ENCODE assay signal across 15 cellular contexts in the genomic region with DNA sequence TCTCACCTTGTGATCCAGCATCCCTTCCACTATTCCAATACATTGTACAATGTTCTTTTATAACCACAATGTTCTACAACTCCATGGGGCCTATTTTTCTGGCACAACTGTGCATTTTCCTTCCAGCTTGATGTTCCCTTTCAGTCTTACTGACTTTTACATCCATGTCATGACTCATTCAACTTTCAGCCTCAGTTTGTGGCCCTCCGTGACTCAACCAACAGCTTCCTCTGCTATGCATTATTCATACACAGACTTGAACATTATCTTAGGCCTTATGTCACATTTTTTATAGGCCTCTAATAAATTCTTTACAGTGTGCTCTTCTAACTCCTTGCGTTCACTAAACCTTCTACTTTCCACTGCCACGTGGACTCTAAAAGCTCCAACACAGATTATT.
DNase-seq lines count a peak whose midpoint lies in the region; ATAC-seq, FAIRE-seq and TF ChIP-seq lines count a peak whose summit lies in the region.
"Had no signal": no experiment of that assay in that cellular context is flagged by ENCODE, and none has a peak within 500 bp of the region (broad histone marks: within the 10 kb centered on the region; RNA-seq: fewer than 3 reads in every experiment).

No MANE protein-coding gene starts in this region.

- no peaks in the 10 kb centered on the region for H3K4me1 Mint-ChIP-seq in mesothelial cell of epicardium
- H3K4me1 Mint-ChIP-seq: nephron had no signal

- no peak for TF ChIP-seq CTCF in mesothelial cell of epicardium (IDR thresholded peaks at IDR 0.05; ENCODE audit: unreplicated experiment)

- H3K27ac Mint-ChIP-seq in mesothelial cell of epicardium = no peak overlapping the region
- H3K27ac Mint-ChIP-seq: nephron had no signal

- DNase-seq in H54 (ENCODE audit: insufficient read length, low spot score) (peak; percentile 15), SW 1271 (lab: John Stamatoyannopoulos, UW) (peak; percentile 27 to 37), fibroblast of peridontal ligament (ENCODE audit: extremely low read depth) (peak; percentile 80), mesothelial cell of epicardium (ENCODE audit: low spot score in 2 of 2, unreplicated experiment in 2 of 2) (no peak)
- no peak for DNase-seq in activated effector memory CD4-positive, alpha-beta T cell treated with Interleukin-2 at 50 U/mL for 16 hours
- DNase-seq: cerebellar nuclear complex, NCI-H1092, NCI-H510A had no signal

- peaks cover 9% of the 10 kb centered on the region for H3K9me3 Mint-ChIP-seq in mesothelial cell of epicardium

- H3K27ac ChIP-seq in ACC112 (ENCODE audit: low read depth, low read length) = peak overlapping the region; percentile 34; the same call in 1 of the 2 replicates
- H3K27ac ChIP-seq: BLaER1, gastroesophageal sphincter had no signal

- H3K4me1 ChIP-seq in ACC112 (ENCODE audit: control insufficient read depth, insufficient read depth, low read length, unreplicated experiment) = peaks cover 3% of the 10 kb centered on the region
- H3K4me1 ChIP-seq: BLaER1, gastroesophageal sphincter had no signal

- TF ChIP-seq POLR2A in H54 (IDR thresholded peaks at IDR 0.05; ENCODE audit: low read depth, low read length) = no peak

- H3K36me3 Mint-ChIP-seq in mesothelial cell of epicardium = no peaks in the 10 kb centered on the region

- H2AFZ ChIP-seq in ACC112 (ENCODE audit: low read length, unreplicated experiment) = no peak overlapping the region

- no peaks in the 10 kb centered on the region for H3K27me3 ChIP-seq in ACC112 (ENCODE audit: insufficient read depth, low read length)
- H3K27me3 ChIP-seq: BLaER1, gastroesophageal sphincter had no signal

- H3K27me3 Mint-ChIP-seq in mesothelial cell of epicardium (ENCODE audit: low read depth) = no peaks in the 10 kb centered on the region

- H3K4me3 ChIP-seq in ACC112 (ENCODE audit: low read depth, low read length) = no peak overlapping the region
- H3K4me3 ChIP-seq: BLaER1, gastroesophageal sphincter had no signal

- H3K79me2 ChIP-seq in ACC112 (ENCODE audit: control insufficient read depth, insufficient read depth, low read length, unreplicated experiment) = no peaks in the 10 kb centered on the region

- no peaks in the 10 kb centered on the region for H3K36me3 ChIP-seq in ACC112 (ENCODE audit: insufficient read depth, low read length)
- H3K36me3 ChIP-seq: BLaER1, gastroesophageal sphincter had no signal

- ATAC-seq in GM18502 (IDR thresholded peaks at IDR 0.05; ENCODE audit: poor library complexity, unreplicated experiment) = no peak
- ATAC-seq in HG02623 (IDR thresholded peaks at IDR 0.05; ENCODE audit: unreplicated experiment) = no peak
- ATAC-seq: activated CD4-positive, CD25-positive, alpha-beta regulatory T cell treated with anti-CD3 and anti-CD28 coated beads, Interleukin-2, amount 50 U/mL, for 24 hours; gastroesophageal sphincter had no signal

- H3K4me3 Mint-ChIP-seq in mesothelial cell of epicardium = no peak overlapping the region
- H3K4me3 Mint-ChIP-seq: nephron had no signal

- peak; percentile 100 for FAIRE-seq in H54 (lab: Jason Lieb, UNC)

Comparison
In these comparisons a context has a peak if more than half of its experiments do, and no peak if none do; other contexts are left out.
1. DNase-seq: peak in H54 (single experiment), SW 1271 (2 of 2) and fibroblast of peridontal ligament (single experiment); none in mesothelial cell of epicardium (0 of 2) and activated effector memory CD4-positive, alpha-beta T cell treated with Interleukin-2 at 50 U/mL for 16 hours (single experiment).